ENCODE assay signal across 23 cellular contexts in the genomic region with DNA sequence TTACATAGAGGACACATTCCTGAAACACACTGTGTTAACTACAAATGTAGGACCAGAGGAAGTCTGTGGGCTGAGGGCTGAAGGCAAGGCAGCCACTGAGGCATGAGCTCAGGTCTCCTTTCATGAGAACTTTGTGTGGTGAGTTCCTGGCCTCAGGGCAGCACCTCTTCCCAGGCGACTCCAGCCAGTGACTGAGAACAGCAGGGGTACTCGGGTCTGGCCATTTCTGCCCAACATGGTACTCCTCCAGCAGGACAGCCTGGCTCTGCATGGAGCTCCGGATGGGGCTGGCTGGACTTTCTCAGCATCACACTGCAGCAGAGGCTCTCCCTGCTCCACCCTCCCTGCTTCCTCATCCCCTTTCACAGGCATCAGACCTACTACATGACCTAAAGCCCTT.
DNase-seq lines count a peak whose midpoint lies in the region; ATAC-seq, FAIRE-seq and TF ChIP-seq lines count a peak whose summit lies in the region.
"Had no signal": no experiment of that assay in that cellular context is flagged by ENCODE, and none has a peak within 500 bp of the region (broad histone marks: within the 10 kb centered on the region; RNA-seq: fewer than 3 reads in every experiment).

No MANE protein-coding gene starts in this region.

- no peak overlapping the region for H3K9ac ChIP-seq in neuronal stem cell (ENCODE audit: low read depth, low read length, poor library complexity)
- H3K9ac ChIP-seq: BLaER1, GM23248 had no signal

- H3K4me1 ChIP-seq in neuronal stem cell (ENCODE audit: control insufficient read depth in 2 of 2, insufficient read depth in 1 of 2, low read depth in 1 of 2, low read length in 2 of 2) (peaks cover 3 to 10% of the 10 kb centered on the region in 2 donors), suprapubic skin (no peaks in the 10 kb centered on the region)
- H3K4me1 ChIP-seq: BLaER1 had no signal

- H2AFZ ChIP-seq in neuronal stem cell (ENCODE audit: low read length) = no peak overlapping the region
- H2AFZ ChIP-seq: GM23248 had no signal

- no peak overlapping the region for H3K4ac ChIP-seq in neuronal stem cell (ENCODE audit: low read length)

- H3K27ac ChIP-seq in neuronal stem cell (replicated peaks; ENCODE audit: low read length) = no peak overlapping the region
- no peak overlapping the region for H3K27ac ChIP-seq in suprapubic skin
- H3K27ac ChIP-seq: 22Rv1, BLaER1, C4-2B, GM23248 had no signal

- no peak overlapping the region for H3K14ac ChIP-seq in neuronal stem cell (ENCODE audit: low read length)

- H2BK15ac ChIP-seq in neuronal stem cell (ENCODE audit: low read length) = peak overlapping the region; percentile 5

- H3K4me2 ChIP-seq in neuronal stem cell (ENCODE audit: insufficient read depth, low read length, poor library complexity, severe bottlenecking) = no peak overlapping the region
- H3K4me2 ChIP-seq: BLaER1 had no signal

- DNase-seq in Right ventricle myocardium inferior (ENCODE audit: missing footprints) = peak; percentile 67
- DNase-seq in left cardiac atrium = no peak
- DNase-seq in bronchial epithelial cell (ENCODE audit: low read depth) = no peak
- DNase-seq in iPS-NIHi7 (ENCODE audit: extremely low spot score) = peak; percentile 31
- DNase-seq in neuronal stem cell (ENCODE audit: low spot score) = no peak
- no peak for DNase-seq in dermis blood vessel endothelial cell
- no peak for DNase-seq in head of caudate nucleus
- no peak for DNase-seq in suprapubic skin (ENCODE audit: low spot score in 2 of 2)
- DNase-seq: Caco-2; CD4-positive, CD25-positive, alpha-beta regulatory T cell; CD8-positive, alpha-beta T cell; DMS153; DND-41; GM23248; HFFc6 had no signal

- H4K8ac ChIP-seq in neuronal stem cell (ENCODE audit: low read depth, low read length) = no peak overlapping the region

- H4K91ac ChIP-seq in neuronal stem cell (ENCODE audit: low read depth, low read length, poor library complexity) = no peak overlapping the region

- WGBS in neuronal stem cell (ENCODE audit: extremely low coverage in 2 of 2, insufficient read length in 2 of 2, insufficient replicate concordance in 1 of 2), 2 donors = no CpG with 5 or more reads among the region's 3 CpGs
- 81% methylated on average over 3 of the region's 3 CpGs for WGBS in suprapubic skin

- TF ChIP-seq POLR2A in suprapubic skin (IDR thresholded peaks at IDR 0.05) = no peak

- no peak for TF ChIP-seq CTCF in bronchial epithelial cell (IDR thresholded peaks at IDR 0.05; ENCODE audit: insufficient read depth, low read length, severe bottlenecking)
- TF ChIP-seq CTCF in suprapubic skin (IDR thresholded peaks at IDR 0.05) = no peak

- H3K9me3 ChIP-seq in neuronal stem cell (replicated peaks in 1 of 2; ENCODE audit: control insufficient read depth in 2 of 2, insufficient read depth in 1 of 2, low read depth in 1 of 2, low read length in 2 of 2) = no peaks in the 10 kb centered on the region
- H3K9me3 ChIP-seq in suprapubic skin = no peaks in the 10 kb centered on the region
- H3K9me3 ChIP-seq: BLaER1, Caco-2, HAP-1 had no signal

- intact Hi-C loops in Right ventricle myocardium inferior (cut with DNase I) = no loop called here
- intact Hi-C loops in left cardiac atrium (cut with DNase I) = no loop called here
- intact Hi-C loops in head of caudate nucleus (cut with DNase I) = no loop called here

- FAIRE-seq in bronchial epithelial cell (lab: Jason Lieb, UNC) = peak; percentile 43
- FAIRE-seq: A204.1, G401.6, GM12892, H54 had no signal

- no peak for TF ChIP-seq EP300 in suprapubic skin (IDR thresholded peaks at IDR 0.05)

- H3K18ac ChIP-seq in neuronal stem cell (ENCODE audit: low read length) = peak overlapping the region; percentile 74

- H3K36me3 ChIP-seq in bronchial epithelial cell (ENCODE audit: control insufficient read depth, insufficient read depth, low read length) (no peaks in the 10 kb centered on the region), neuronal stem cell (replicated peaks in 1 of 2; ENCODE audit: control insufficient read depth in 2 of 2, insufficient read depth in 2 of 2, low read length in 2 of 2) (no peaks in the 10 kb centered on the region), suprapubic skin (no peaks in the 10 kb centered on the region)
- H3K36me3 ChIP-seq: BLaER1, HAP-1 had no signal

- no peak overlapping the region for H3K23ac ChIP-seq in neuronal stem cell (ENCODE audit: low read depth, low read length, poor library complexity)

- H3K79me1 ChIP-seq in neuronal stem cell (ENCODE audit: low read depth, low read length) = no peaks in the 10 kb centered on the region

- no peak overlapping the region for H2AK5ac ChIP-seq in neuronal stem cell (ENCODE audit: low read depth, low read length)

- H2BK5ac ChIP-seq in neuronal stem cell (ENCODE audit: low read length) = no peak overlapping the region

- no peak overlapping the region for H2BK120ac ChIP-seq in neuronal stem cell (ENCODE audit: low read depth, low read length)

- H3K27me3 ChIP-seq in bronchial epithelial cell (ENCODE audit: control insufficient read depth, insufficient read depth, low read length) = no peaks in the 10 kb centered on the region
- no peaks in the 10 kb centered on the region for H3K27me3 ChIP-seq in neuronal stem cell (ENCODE audit: control insufficient read depth in 3 of 3, insufficient read depth in 3 of 3, low read depth in 1 of 3, low read length in 3 of 3)
- peaks cover 2% of the 10 kb centered on the region for H3K27me3 ChIP-seq in suprapubic skin
- H3K27me3 ChIP-seq: BLaER1 had no signal

- ATAC-seq in Right ventricle myocardium inferior (no peak), left cardiac atrium (no peak)
- ATAC-seq: CD8-positive, alpha-beta T cell had no signal

- H2BK12ac ChIP-seq in neuronal stem cell (ENCODE audit: low read length) = no peak overlapping the region

- H3K4me3 ChIP-seq in bronchial epithelial cell (ENCODE audit: low read depth, low read length) (no peak overlapping the region), neuronal stem cell (ENCODE audit: low read length in 2 of 2) (no peak overlapping the region), suprapubic skin (no peak overlapping the region)
- H3K4me3 ChIP-seq: BLaER1, GM23248, HAP-1 had no signal

Comparison
In these comparisons a context has a peak if more than half of its experiments do, and no peak if none do; other contexts are left out.
1. DNase-seq: peak in Right ventricle myocardium inferior (single experiment) and iPS-NIHi7 (single experiment); none in left cardiac atrium (single experiment), bronchial epithelial cell (single experiment), neuronal stem cell (single experiment), dermis blood vessel endothelial cell (single experiment), head of caudate nucleus (0 of 42) and suprapubic skin (0 of 2).